21 cellular contexts compared by ENCODE assay signal in genomic region chr4:145865274-145865941, GRCh38.
DNase-seq lines count a peak whose midpoint lies in the region; ATAC-seq, FAIRE-seq and TF ChIP-seq lines count a peak whose summit lies in the region.
"Had no signal": no experiment of that assay in that cellular context is flagged by ENCODE, and none has a peak within 500 bp of the region (broad histone marks: within the 10 kb centered on the region; RNA-seq: fewer than 3 reads in every experiment).

No MANE protein-coding gene starts in this region.

- RAD21 ChIA-PET in GM12878 (lab: Charles Lee; ENCODE audit: unreplicated experiment), result interaction anchor here (0.6 to 1.5 kb wide), 7 partner anchors 17 to 639 kb away, joined by 3 to 5 read pairs (median 4); no protein-coding TSS in a partner anchor

- TF ChIP-seq EP300 in GM12878 (IDR thresholded peaks at IDR 0.05; ENCODE audit: borderline replicate concordance in 1 of 2, control insufficient read depth in 1 of 2, low read depth in 2 of 2, low read length in 2 of 2), result no peak

- TF ChIP-seq POLR2A in GM12878 (IDR thresholded peaks at IDR 0.05; ENCODE audit: low read depth, low read length), result no peak

- peaks cover 3% of the 10 kb centered on the region for H3K36me3 Mint-ChIP-seq in chondrocyte (ENCODE audit: low read depth)

- H3K27me3 Mint-ChIP-seq in chondrocyte (ENCODE audit: low read depth), result no peaks in the 10 kb centered on the region

- peak overlapping the region; percentile 75 for H3K4me2 ChIP-seq in GM12878 (ENCODE audit: control insufficient read depth, insufficient read depth)

- 23% methylated on average over 5 of the region's 5 CpGs for WGBS in GM12878 (ENCODE audit: insufficient coverage, insufficient replicate concordance, low lambda C conversion rate, missing lambda C conversion rate)

- H3K27ac ChIP-seq in GM12878 (ENCODE audit: control insufficient read depth, insufficient read depth), result peak overlapping the region; percentile 66
- H3K27ac ChIP-seq: brain microvascular endothelial cell, gastroesophageal sphincter, left ventricle myocardium inferior, parathyroid adenoma, skin epidermis, thyroid gland had no signal

- BruUV-seq in GM12878 (replicated peaks; lab: Mats Ljungman, UMichigan), result no TSS peak

- ATAC-seq in GM19395 (IDR thresholded peaks at IDR 0.05; ENCODE audit: unreplicated experiment) (peak; percentile 58), HG02870 (IDR thresholded peaks at IDR 0.05; ENCODE audit: unreplicated experiment) (peak; percentile 58), GM12878 (peak; percentile 60), GM21619 (IDR thresholded peaks at IDR 0.05; ENCODE audit: unreplicated experiment) (no peak)
- ATAC-seq: gastroesophageal sphincter had no signal

- no peak overlapping the region for H3K4me3 ChIP-seq in GM12878
- H3K4me3 ChIP-seq: gastroesophageal sphincter, left ventricle myocardium inferior, skin epidermis, thyroid gland had no signal

- DNase-seq in GM13977 (ENCODE audit: low spot score) (peak; percentile 20), GM12878 (ENCODE audit: low read depth, low spot score) (no peak), chondrocyte (ENCODE audit: low spot score) (no peak), GM19238 (ENCODE audit: insufficient read length, low spot score) (no peak), DMS153 (lab: John Stamatoyannopoulos, UW) (no peak)
- DNase-seq: activated CD4-positive, alpha-beta T cell treated with anti-CD3 and anti-CD28 coated beads for 48 hours; activated naive CD4-positive, alpha-beta T cell treated with anti-CD3 and anti-CD28 coated beads, Interleukin-2, amount 50 U/mL, for 16 hours; activated T-cell treated with anti-CD3 and anti-CD28 coated beads for 4 hours; brain microvascular endothelial cell; Caco-2; erythroblast; left ventricle myocardium inferior; NCI-H1694; NCI-H2227 treated with DMSO at 0.1 percent for 48 hours; thyroid gland had no signal

- no peak overlapping the region for H3K4me3 Mint-ChIP-seq in chondrocyte (ENCODE audit: unreplicated experiment)

- no peaks in the 10 kb centered on the region for H4K20me1 ChIP-seq in GM12878 (ENCODE audit: control insufficient read depth, insufficient read depth)

- H3K9me3 Mint-ChIP-seq in chondrocyte (ENCODE audit: low read depth), result peaks cover 4% of the 10 kb centered on the region

- CTCF ChIA-PET in GM12878 (lab: Yijun Ruan, JAX), result interaction anchor here (1.4 to 1.8 kb wide), 2 partner anchors 46 to 249 kb away, joined by 4 read pairs; no protein-coding TSS in a partner anchor

- H3K9ac ChIP-seq in GM12878 (ENCODE audit: control insufficient read depth, insufficient read depth, low read length), result peak overlapping the region; percentile 12
- H3K9ac ChIP-seq: parathyroid adenoma had no signal

- peak overlapping the region; percentile 10; the same call in 1 of the 2 replicates for H2AFZ ChIP-seq in GM12878 (ENCODE audit: control insufficient read depth, low read depth, low read length)
- H2AFZ ChIP-seq: parathyroid adenoma had no signal

- TF ChIP-seq RAD21 in GM12878 (IDR thresholded peaks at IDR 0.05; ENCODE audit: insufficient read depth, low read depth, low read length), result no peak

- no peaks in the 10 kb centered on the region for H3K27me3 ChIP-seq in GM12878 (replicated peaks in 1 of 2; ENCODE audit: control insufficient read depth in 2 of 2, insufficient read depth in 2 of 2, low read length in 1 of 2)
- H3K27me3 ChIP-seq: brain microvascular endothelial cell, gastroesophageal sphincter, thyroid gland had no signal

- no peak overlapping the region for H3K27ac Mint-ChIP-seq in chondrocyte (ENCODE audit: unreplicated experiment)

- peaks cover 32% of the 10 kb centered on the region for H3K4me1 ChIP-seq in GM12878 (ENCODE audit: control insufficient read depth, insufficient read depth, low read length)
- H3K4me1 ChIP-seq: Caco-2, parathyroid adenoma had no signal

- TF ChIP-seq CTCF in GM13977 (IDR thresholded peaks at IDR 0.05; ENCODE audit: extremely low read depth, insufficient read depth, missing control alignments) (no peak), GM12878 (IDR thresholded peaks at IDR 0.05 in 2 of 3, conservative IDR thresholded peaks at IDR 0.05 in 1 of 3; ENCODE audit: control insufficient read depth in 2 of 3, extremely low read depth in 1 of 3, insufficient read depth in 1 of 3, low read depth in 3 of 3, low read length in 3 of 3) (no peak), chondrocyte (IDR thresholded peaks at IDR 0.05) (no peak)

- peaks cover 31% of the 10 kb centered on the region for H3K79me2 ChIP-seq in GM12878 (ENCODE audit: control insufficient read depth, insufficient read depth, low read length)
- H3K79me2 ChIP-seq: parathyroid adenoma had no signal

- H3K9me3 ChIP-seq in GM12878 (replicated peaks; ENCODE audit: control insufficient read depth, insufficient read depth, low read length), result no peaks in the 10 kb centered on the region
- H3K9me3 ChIP-seq: Caco-2, gastroesophageal sphincter, left ventricle myocardium inferior, thyroid gland had no signal

- intact Hi-C loops in GM12878 (cut with micrococcal nuclease; ENCODE audit: unreplicated experiment), result no loop called here

- peaks cover 65% of the 10 kb centered on the region for H3K4me1 Mint-ChIP-seq in chondrocyte (ENCODE audit: low read depth)

- SMC1A ChIA-PET in GM12878 (lab: Charles Lee; ENCODE audit: uncharacterized antibody, unreplicated experiment), result interaction anchor here (0.7 to 3.5 kb wide), 11 partner anchors 17 to 242 kb away, joined by 3 to 14 read pairs (median 4); partner anchors contain the start of gene ZNF827

- in situ Hi-C loops in GM13977 (cut with MboI; ENCODE audit: low pct_unique_long_range_greater_than_20kb, low sequenced_read_pairs, unreplicated experiment) (no loop called here), GM12878 (cut with MboI) (no loop called here)

- H3K36me3 ChIP-seq in GM12878 (ENCODE audit: control insufficient read depth in 2 of 2, insufficient read depth in 2 of 2, low read length in 1 of 2), result peaks cover 0 to 13% of the 10 kb centered on the region in 2 experiments; a peak in 2 of 4 replicates
- H3K36me3 ChIP-seq: left ventricle myocardium inferior, thyroid gland had no signal

- POLR2A ChIA-PET in GM12878 (lab: Charles Lee), result interaction anchor here (0.9 kb wide), 1 partner anchor 69 kb away, joined by 3 read pairs; no protein-coding TSS in a partner anchor

- FAIRE-seq in GM12878 (lab: Jason Lieb, UNC), result no peak

TF ChIP-seq in GM12878, 131 proteins besides CTCF, POLR2A, EP300 and RAD21 (continues in another document):
- TF ChIP-seq NRF1 (conservative IDR thresholded peaks at IDR 0.05; ENCODE audit: low read depth, low read length) (no peak), ZBTB11 (CRISPR knock-in tag; IDR thresholded peaks at IDR 0.05) (no peak), ETV6 (conservative IDR thresholded peaks at IDR 0.05 in 1 of 2, IDR thresholded peaks at IDR 0.05 in 1 of 2; ENCODE audit: borderline replicate concordance in 1 of 2, low read depth in 1 of 2) (no peak), STAT1 (conservative IDR thresholded peaks at IDR 0.05) (no peak), STAT3 (IDR thresholded peaks at IDR 0.05; ENCODE audit: low read depth, low read length) (no peak), IKZF1 (conservative IDR thresholded peaks at IDR 0.05) (peak; percentile 65; the same call in 1 of the 2 replicates), NFYA (IDR thresholded peaks at IDR 0.05; ENCODE audit: borderline replicate concordance, low read depth, low read length) (no peak), SPI1 (IDR thresholded peaks at IDR 0.05; ENCODE audit: borderline replicate concordance, insufficient read depth, low read depth, low read length) (0 out of 2 replicates have a peak, but pooled peaks have one; percentile 12)
